ENCODE assay signal across 10 cellular contexts in genomic region chr1:15685820-15686219, GRCh38. TPM values are rescaled to one million over a fixed set of nuclear protein-coding genes. Genes with fewer than 3 reads are reported as not detected.
A peak's percentile ranks its signal among the peaks of the same experiment; 100 is the strongest.
DNase-seq lines count a peak whose midpoint lies in the region; ATAC-seq, FAIRE-seq and TF ChIP-seq lines count a peak whose summit lies in the region.
"Had no signal": no experiment of that assay in that cellular context is flagged by ENCODE, and none has a peak within 500 bp of the region (broad histone marks: within the 10 kb centered on the region; RNA-seq: fewer than 3 reads in every experiment).

No MANE protein-coding gene starts in this region.

- FAIRE-seq in RCC 7860 (lab: Jason Lieb, UNC): no peak

- H3K9me3 Mint-ChIP-seq in MCF 10A (ENCODE audit: unreplicated experiment) (no peaks in the 10 kb centered on the region), mesothelial cell of epicardium (no peaks in the 10 kb centered on the region)

- H3K36me3 Mint-ChIP-seq in MCF 10A (ENCODE audit: insufficient read depth, unreplicated experiment): peaks cover 17% of the 10 kb centered on the region
- peaks cover 13% of the 10 kb centered on the region for H3K36me3 Mint-ChIP-seq in mesothelial cell of epicardium

- H3K4me3 ChIP-seq in right atrium auricular region (peak overlapping the region; percentile 77 to 98), vagina (peak overlapping the region; percentile 30 to 70), SJCRH30 (no peak overlapping the region)

- no peak for DNase-seq in right atrium auricular region (ENCODE audit: low spot score)
- DNase-seq in left cardiac atrium: no peak
- DNase-seq in MCF 10A (ENCODE audit: unreplicated experiment): no peak
- DNase-seq in mesothelial cell of epicardium (ENCODE audit: low spot score in 2 of 2, unreplicated experiment in 2 of 2): no peak
- no peak for DNase-seq in vagina (ENCODE audit: extremely low spot score in 2 of 2)
- no peak for DNase-seq in SJCRH30
- no peak for DNase-seq in amygdala (lab: John Stamatoyannopoulos, UW)
- DNase-seq in RCC 7860 (ENCODE audit: low spot score): no peak
- DNase-seq: NCI-H345 had no signal

- TF ChIP-seq CTCF in right atrium auricular region (IDR thresholded peaks at IDR 0.05) (no peak), MCF 10A (IDR thresholded peaks at IDR 0.05; ENCODE audit: unreplicated experiment) (no peak), mesothelial cell of epicardium (IDR thresholded peaks at IDR 0.05; ENCODE audit: unreplicated experiment) (no peak), vagina (IDR thresholded peaks at IDR 0.05) (no peak)

- H3K27ac ChIP-seq in right atrium auricular region (peak overlapping the region; percentile 93 to 98), vagina (peak overlapping the region; percentile 99), SJCRH30 (no peak overlapping the region)

- H3K36me3 ChIP-seq in right atrium auricular region: no peaks in the 10 kb centered on the region
- no peaks in the 10 kb centered on the region for H3K36me3 ChIP-seq in vagina
- peaks cover 5% of the 10 kb centered on the region; the same call in 1 of the 2 replicates for H3K36me3 ChIP-seq in SJCRH30

- H3K27ac Mint-ChIP-seq in MCF 10A (ENCODE audit: low read depth, unreplicated experiment) (peak overlapping the region; percentile 99), mesothelial cell of epicardium (peak overlapping the region; percentile 70)

- H3K27me3 Mint-ChIP-seq in MCF 10A (ENCODE audit: insufficient read depth, unreplicated experiment) (no peaks in the 10 kb centered on the region), mesothelial cell of epicardium (ENCODE audit: low read depth) (no peaks in the 10 kb centered on the region)

- H3K27me3 ChIP-seq in right atrium auricular region: no peaks in the 10 kb centered on the region
- no peaks in the 10 kb centered on the region for H3K27me3 ChIP-seq in vagina
- H3K27me3 ChIP-seq in SJCRH30: no peaks in the 10 kb centered on the region

- H3K9me3 ChIP-seq in right atrium auricular region (no peaks in the 10 kb centered on the region), vagina (no peaks in the 10 kb centered on the region), SJCRH30 (replicated peaks) (no peaks in the 10 kb centered on the region)

- H3K4me3 Mint-ChIP-seq in MCF 10A (ENCODE audit: unreplicated experiment) (peak overlapping the region; percentile 79), mesothelial cell of epicardium (peak overlapping the region; percentile 81)

- CTCF ChIA-PET in MCF 10A (lab: Yijun Ruan, JAX): no interaction called here

- no peak for TF ChIP-seq POLR2A in vagina (IDR thresholded peaks at IDR 0.05)

- H3K4me1 ChIP-seq in right atrium auricular region: peaks cover 0 to 58% of the 10 kb centered on the region in 2 donors
- H3K4me1 ChIP-seq in vagina: peaks cover 55% of the 10 kb centered on the region
- H3K4me1 ChIP-seq in SJCRH30: no peaks in the 10 kb centered on the region; the same call in 1 of the 2 replicates

- no peak for ATAC-seq in left cardiac atrium

- intact Hi-C loops in left cardiac atrium (cut with DNase I) (no loop called here), MCF 10A (cut with micrococcal nuclease) (loop anchor here (1.0 kb wide), 1 partner anchor 31 kb away; no protein-coding TSS in a partner anchor), vagina (cut with DNase I) (no loop called here)

- H3K4me1 Mint-ChIP-seq in MCF 10A (ENCODE audit: insufficient read depth, unreplicated experiment) (peaks cover 30% of the 10 kb centered on the region), mesothelial cell of epicardium (peaks cover 26% of the 10 kb centered on the region)

- POLR2A ChIA-PET in MCF 10A (lab: Yijun Ruan, JAX): interaction anchor here (0.7 to 4.0 kb wide), 8 partner anchors 12 to 163 kb away, joined by 3 to 30 read pairs (median 6); partner anchors contain the start of gene DDI2

- BruUV-seq in MCF 10A (replicated peaks; lab: Mats Ljungman, UMichigan): TSS peak; percentile 66

RNA-seq across cellular contexts. Expression of gene PLEKHM2, which starts 1.7 kb away (rescaled TPM):
- 10 to 100 TPM; 53.6 to 78.1 TPM for total RNA-seq in right atrium auricular region
- total RNA-seq in left cardiac atrium: 10 to 100 TPM; 64.5 to 70.4 TPM
- total RNA-seq in MCF 10A (2022): 51.5 and 65.8 TPM in 2 replicates
- total RNA-seq in mesothelial cell of epicardium: 59.9 to 63.0 TPM (median 60.6 TPM) in 3 replicates
- 56.2 TPM for total RNA-seq in vagina
- total RNA-seq in SJCRH30 (2014; rRNA removed; shearing (Covaris generic)): 33.6 and 36.2 TPM in 2 replicates

RNA-seq across cellular contexts. Expression of gene SLC25A34, which starts 50.2 kb away (rescaled TPM):
- total RNA-seq in right atrium auricular region (10 to 100 TPM in 1 of 2 donors, 1 to 10 TPM in 1; 4.2 to 16.1 TPM), left cardiac atrium (1 to 10 TPM; 5.4 to 7.3 TPM), MCF 10A (2022) (0.79 and 1.3 TPM in 2 replicates), mesothelial cell of epicardium (6.1 to 7.0 TPM (median 6.6 TPM) in 3 replicates), vagina (3.2 TPM)
- 2.8 and 3.5 TPM in 2 replicates for total RNA-seq in SJCRH30 (2014; rRNA removed; shearing (Covaris generic))

RNA-seq across cellular contexts. Expression of gene TMEM82, which starts 56.5 kb away (rescaled TPM):
- total RNA-seq in right atrium auricular region (not detected), left cardiac atrium (not detected), MCF 10A (2022) (not detected in 2 replicates), mesothelial cell of epicardium (not detected in 3 replicates), vagina (not detected)
- total RNA-seq in SJCRH30 (2014; rRNA removed; shearing (Covaris generic)): not detected in 2 replicates
- total RNA-seq: urinary bladder had no signal
